24 cellular contexts compared by ENCODE assay signal in the genomic region with DNA sequence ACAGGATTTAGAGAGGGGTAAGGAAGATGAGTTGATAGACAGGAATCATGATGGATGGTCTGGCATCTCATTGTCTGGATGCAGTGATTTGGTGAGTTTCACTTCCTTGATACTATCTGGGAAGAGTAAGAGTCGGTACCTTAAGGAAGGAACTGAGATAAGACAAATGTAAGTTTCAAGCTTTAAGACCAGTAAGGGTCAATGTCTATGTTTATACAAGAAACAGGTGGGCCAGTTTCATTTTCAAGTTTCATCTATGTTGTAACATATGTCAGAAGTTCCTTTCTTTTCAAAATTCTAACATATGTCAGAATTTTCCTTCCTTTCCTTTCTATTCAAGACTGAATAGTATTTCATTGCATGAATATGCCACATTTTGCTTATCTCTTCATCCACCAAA.
DNase-seq lines count a peak whose midpoint lies in the region; ATAC-seq, FAIRE-seq and TF ChIP-seq lines count a peak whose summit lies in the region.
"Had no signal": no experiment of that assay in that cellular context is flagged by ENCODE, and none has a peak within 500 bp of the region (broad histone marks: within the 10 kb centered on the region; RNA-seq: fewer than 3 reads in every experiment).

No MANE protein-coding gene starts in this region.

- FAIRE-seq in GM12892 (lab: Jason Lieb, UNC) (peak; percentile 5), GM12878 (lab: Jason Lieb, UNC) (no peak)
- FAIRE-seq: A204.1, D721Med, GM18507, GM19239, H54 had no signal

- H3K27ac ChIP-seq in BLaER1 = no peak overlapping the region
- H3K27ac ChIP-seq in GM12878 (ENCODE audit: control insufficient read depth, insufficient read depth) = no peak overlapping the region
- H3K27ac ChIP-seq: 22Rv1 had no signal

- no peak for TF ChIP-seq EP300 in GM12878 (IDR thresholded peaks at IDR 0.05; ENCODE audit: borderline replicate concordance in 1 of 2, control insufficient read depth in 1 of 2, low read depth in 2 of 2, low read length in 2 of 2)

- BruUV-seq in GM12878 (replicated peaks; lab: Mats Ljungman, UMichigan) = no TSS peak

- CTCF ChIA-PET in GM12878 (lab: Yijun Ruan, JAX) = no interaction called here

- H3K27me3 ChIP-seq in BLaER1 (no peaks in the 10 kb centered on the region), GM12878 (replicated peaks in 1 of 2; ENCODE audit: control insufficient read depth in 2 of 2, insufficient read depth in 2 of 2, low read length in 1 of 2) (no peaks in the 10 kb centered on the region)
- H3K27me3 ChIP-seq: BE2C had no signal

- RAD21 ChIA-PET in GM12878 (lab: Charles Lee; ENCODE audit: unreplicated experiment) = no interaction called here

- H3K4me3 ChIP-seq in BLaER1 (no peak overlapping the region), GM12878 (no peak overlapping the region)
- H3K4me3 ChIP-seq: HAP-1 had no signal

- H3K4me1 ChIP-seq in BLaER1 (peaks cover 13% of the 10 kb centered on the region), GM12878 (ENCODE audit: control insufficient read depth, insufficient read depth, low read length) (no peaks in the 10 kb centered on the region)
- H3K4me1 ChIP-seq: BE2C, HAP-1 had no signal

- no peaks in the 10 kb centered on the region for H3K9me3 ChIP-seq in BLaER1
- no peaks in the 10 kb centered on the region; the same call in 1 of the 3 replicates for H3K9me3 ChIP-seq in GM12878 (replicated peaks; ENCODE audit: control insufficient read depth, insufficient read depth, low read length)
- H3K9me3 ChIP-seq: BE2C, HAP-1 had no signal

- H3K9ac ChIP-seq in BLaER1 (no peak overlapping the region), GM12878 (ENCODE audit: control insufficient read depth, insufficient read depth, low read length) (no peak overlapping the region)

- in situ Hi-C loops in GM12878 (cut with MboI) = no loop called here

- H3K4me2 ChIP-seq in BLaER1 (peak overlapping the region; percentile 53), GM12878 (ENCODE audit: control insufficient read depth, insufficient read depth) (no peak overlapping the region)

- no peaks in the 10 kb centered on the region for H3K79me2 ChIP-seq in GM12878 (ENCODE audit: control insufficient read depth, insufficient read depth, low read length)

- SMC1A ChIA-PET in GM12878 (lab: Charles Lee; ENCODE audit: uncharacterized antibody, unreplicated experiment) = no interaction called here

- TF ChIP-seq POLR2A in GM12892 (IDR thresholded peaks at IDR 0.05; ENCODE audit: low read depth, low read length) (no peak), GM12878 (IDR thresholded peaks at IDR 0.05; ENCODE audit: low read depth, low read length) (no peak)

- H3K36me3 ChIP-seq in BLaER1 (no peaks in the 10 kb centered on the region), GM12878 (ENCODE audit: control insufficient read depth in 2 of 2, insufficient read depth in 2 of 2, low read length in 1 of 2) (no peaks in the 10 kb centered on the region)
- H3K36me3 ChIP-seq: BE2C, HAP-1 had no signal

- no peak overlapping the region for H2AFZ ChIP-seq in GM12878 (ENCODE audit: control insufficient read depth, low read depth, low read length)

- intact Hi-C loops in GM12878 (cut with micrococcal nuclease; ENCODE audit: unreplicated experiment) = no loop called here

- ATAC-seq in GM21529 (IDR thresholded peaks at IDR 0.05; ENCODE audit: unreplicated experiment) (peak; percentile 63), GM12878 (no peak)

- H4K20me1 ChIP-seq in BLaER1 = no peaks in the 10 kb centered on the region
- H4K20me1 ChIP-seq in GM12878 (ENCODE audit: control insufficient read depth, insufficient read depth) = no peaks in the 10 kb centered on the region

- no peak for TF ChIP-seq RAD21 in GM12878 (IDR thresholded peaks at IDR 0.05; ENCODE audit: insufficient read depth, low read depth, low read length)

- 27% methylated on average over 1 of the region's 1 CpG for WGBS in GM12878 (ENCODE audit: insufficient coverage, insufficient replicate concordance, low lambda C conversion rate, missing lambda C conversion rate)

- no peak for TF ChIP-seq CTCF in GM12878 (IDR thresholded peaks at IDR 0.05 in 2 of 3, conservative IDR thresholded peaks at IDR 0.05 in 1 of 3; ENCODE audit: control insufficient read depth in 2 of 3, extremely low read depth in 1 of 3, insufficient read depth in 1 of 3, low read depth in 3 of 3, low read length in 3 of 3)

- POLR2A ChIA-PET in GM12878 (lab: Charles Lee) = no interaction called here

- no peak for DNase-seq in GM12892 (ENCODE audit: insufficient read length)
- DNase-seq in GM12878 (ENCODE audit: low read depth, low spot score) = no peak
- no peak for DNase-seq in NCI-H69 (lab: John Stamatoyannopoulos, UW)
- no peak for DNase-seq in C1 segment of cervical spinal cord (lab: John Stamatoyannopoulos, UW)
- no peak for DNase-seq in hippocampal formation (lab: John Stamatoyannopoulos, UW)
- DNase-seq in HCEC 1CT = no peak
- DNase-seq: AML-193; BE2C; CD4-positive, alpha-beta T cell; CD8-positive, alpha-beta memory T cell; DMS 273 treated with DMSO at 0.1 percent for 48 hours; DMS79; EL; GDM1; GOT3 had no signal

TF ChIP-seq in GM12878, 131 proteins besides CTCF, POLR2A, EP300 and RAD21:
- TF ChIP-seq SP1 (IDR thresholded peaks at IDR 0.05; ENCODE audit: low read depth, low read length) (no peak), SPI1 (IDR thresholded peaks at IDR 0.05; ENCODE audit: borderline replicate concordance, insufficient read depth, low read depth, low read length) (peak; percentile 3; the same call in 1 of the 2 replicates), NR2C1 (IDR thresholded peaks at IDR 0.05) (no peak), CREB1 (IDR thresholded peaks at IDR 0.05; ENCODE audit: low read depth) (no peak)
- TF ChIP-seq, protein P1, sequence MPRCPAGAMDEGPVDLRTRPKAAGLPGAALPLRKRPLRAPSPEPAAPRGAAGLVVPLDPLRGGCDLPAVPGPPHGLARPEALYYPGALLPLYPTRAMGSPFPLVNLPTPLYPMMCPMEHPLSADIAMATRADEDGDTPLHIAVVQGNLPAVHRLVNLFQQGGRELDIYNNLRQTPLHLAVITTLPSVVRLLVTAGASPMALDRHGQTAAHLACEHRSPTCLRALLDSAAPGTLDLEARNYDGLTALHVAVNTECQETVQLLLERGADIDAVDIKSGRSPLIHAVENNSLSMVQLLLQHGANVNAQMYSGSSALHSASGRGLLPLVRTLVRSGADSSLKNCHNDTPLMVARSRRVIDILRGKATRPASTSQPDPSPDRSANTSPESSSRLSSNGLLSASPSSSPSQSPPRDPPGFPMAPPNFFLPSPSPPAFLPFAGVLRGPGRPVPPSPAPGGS (IDR thresholded peaks at IDR 0.05; ENCODE audit: borderline replicate concordance, insufficient read depth, low read depth, low read length, poor library complexity, severe bottlenecking) = no peak
